ENCODE assay signal across 31 cellular contexts in the genomic region with DNA sequence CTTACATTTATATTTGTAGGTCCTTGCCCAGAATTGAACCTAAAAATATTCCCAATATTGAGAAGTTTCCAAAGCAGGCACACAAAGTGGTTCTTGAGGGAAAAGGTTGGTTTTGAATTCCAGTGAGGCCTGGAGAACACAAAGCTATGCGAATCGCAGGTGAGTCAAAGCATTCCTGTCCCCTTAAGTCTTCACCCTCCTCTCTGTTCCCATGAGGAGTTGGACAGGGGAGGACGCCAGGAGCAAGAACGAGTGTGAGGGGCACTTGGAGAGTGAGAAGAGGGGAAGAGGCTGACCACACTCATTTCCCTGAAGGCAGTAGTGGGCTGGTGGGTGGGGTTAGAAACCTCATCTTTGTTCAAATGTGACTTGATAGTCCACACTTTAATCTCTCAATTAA.
"Had no signal": no experiment of that assay in that cellular context is flagged by ENCODE, and none has a peak within 500 bp of the region (broad histone marks: within the 10 kb centered on the region; RNA-seq: fewer than 3 reads in every experiment).

No MANE protein-coding gene starts in this region.

- H3K4me3 Mint-ChIP-seq: activated CD4-positive, alpha-beta memory T cell treated with anti-CD3 and anti-CD28 coated beads, Interleukin-2, amount 10 ng/mL, durations not matched to agents 7 days and 5 days; activated CD4-positive, alpha-beta T cell treated with anti-CD3 and anti-CD28 coated beads, Interleukin-2, amount 10 ng/mL, durations not matched to agents 7 days and 5 days; activated naive CD4-positive, alpha-beta T cell treated with anti-CD3 and anti-CD28 coated beads for 36 hours; activated naive CD4-positive, alpha-beta T cell treated with anti-CD3 and anti-CD28 coated beads, Interleukin-2, amount 50 U/mL, for 24 hours; activated naive CD8-positive, alpha-beta T cell treated with anti-CD3 and anti-CD28 coated beads for 36 hours; activated naive CD8-positive, alpha-beta T cell treated with anti-CD3 and anti-CD28 coated beads, Interleukin-2, amount 50 U/mL, for 24 hours; activated T-helper 1 cell treated with anti-CD3 and anti-CD28 coated beads, Interleukin-12 subunit alpha, Interleukin-12 subunit beta, Interleukin-2, Interleukin-4 antibody, amounts not matched to agents 30 ng/mL and 10 ng/mL and 1 ng/mL, durations not matched to agents 14 hours and 24 hours and 36 hours; brain; dendritic cell treated with granulocyte-macrophage colony-stimulating factor and Interleukin-4, amounts not matched to agents 40 ng/mL and 50 ng/mL, for 4 days had no signal

- H3K27me3 ChIP-seq: adrenal gland, breast epithelium, cardiac muscle cell, esophagus muscularis mucosa, gastrocnemius medialis, heart left ventricle had no signal

- DNase-seq: activated CD4-positive, alpha-beta memory T cell treated with anti-CD3 and anti-CD28 coated beads, Interleukin-2, amount 10 ng/mL, durations not matched to agents 7 days and 5 days; activated CD4-positive, alpha-beta T cell treated with anti-CD3 and anti-CD28 coated beads for 1 hour; activated CD4-positive, alpha-beta T cell treated with anti-CD3 and anti-CD28 coated beads for 4 hours; activated CD4-positive, alpha-beta T cell treated with anti-CD3 and anti-CD28 coated beads, Interleukin-2, amount 10 ng/mL, durations not matched to agents 7 days and 5 days; activated CD4-positive, alpha-beta T cell treated with anti-CD3 and anti-CD28 coated beads, Interleukin-2, amount 50 U/mL, for 4 hours; activated effector memory CD4-positive, alpha-beta T cell treated with anti-CD3 and anti-CD28 coated beads, Interleukin-2, amount 50 U/mL, for 16 hours; activated naive CD4-positive, alpha-beta T cell treated with anti-CD3 and anti-CD28 coated beads for 36 hours; activated naive CD8-positive, alpha-beta T cell treated with anti-CD3 and anti-CD28 coated beads for 36 hours; activated naive CD8-positive, alpha-beta T cell treated with anti-CD3 and anti-CD28 coated beads, Interleukin-2, amount 50 U/mL, for 24 hours; activated T-cell treated with anti-CD3 and anti-CD28 coated beads, Interleukin-2, amount 50 U/mL, for 48 hours; adrenal gland; amygdala; aorta; central memory CD4-positive, alpha-beta T cell; dorsolateral prefrontal cortex; effector memory CD4-positive, alpha-beta T cell; erythroblast; foreskin keratinocyte; gastrocnemius medialis; glutamatergic neuron; heart left ventricle; T-helper 2 cell had no signal

- H3K27me3 Mint-ChIP-seq: activated CD4-positive, alpha-beta memory T cell treated with anti-CD3 and anti-CD28 coated beads, Interleukin-2, amount 10 ng/mL, durations not matched to agents 7 days and 5 days; activated CD4-positive, alpha-beta T cell treated with anti-CD3 and anti-CD28 coated beads, Interleukin-2, amount 10 ng/mL, durations not matched to agents 7 days and 5 days; activated naive CD4-positive, alpha-beta T cell treated with anti-CD3 and anti-CD28 coated beads, Interleukin-2, amount 50 U/mL, for 24 hours; activated naive CD8-positive, alpha-beta T cell treated with anti-CD3 and anti-CD28 coated beads for 36 hours; activated naive CD8-positive, alpha-beta T cell treated with anti-CD3 and anti-CD28 coated beads, Interleukin-2, amount 50 U/mL, for 24 hours; dendritic cell treated with granulocyte-macrophage colony-stimulating factor and Interleukin-4, amounts not matched to agents 40 ng/mL and 50 ng/mL, for 4 days had no signal

- H3K36me3 Mint-ChIP-seq: activated naive CD4-positive, alpha-beta T cell treated with anti-CD3 and anti-CD28 coated beads, Interleukin-2, amount 50 U/mL, for 24 hours; brain had no signal

- H3K27ac ChIP-seq: adrenal gland, breast epithelium, cardiac muscle cell, coronary artery, dorsolateral prefrontal cortex, esophagus muscularis mucosa, foreskin keratinocyte, gastrocnemius medialis, heart left ventricle had no signal

- ATAC-seq: activated naive CD8-positive, alpha-beta T cell treated with anti-CD3 and anti-CD28 coated beads, Interleukin-2, amount 50 U/mL, for 24 hours; foreskin keratinocyte; gastrocnemius medialis; heart left ventricle had no signal

- H3K9me3 Mint-ChIP-seq: activated CD4-positive, alpha-beta memory T cell treated with anti-CD3 and anti-CD28 coated beads, Interleukin-2, amount 10 ng/mL, durations not matched to agents 7 days and 5 days; activated naive CD4-positive, alpha-beta T cell treated with anti-CD3 and anti-CD28 coated beads for 36 hours; activated naive CD4-positive, alpha-beta T cell treated with anti-CD3 and anti-CD28 coated beads, Interleukin-2, amount 50 U/mL, for 24 hours; brain; dendritic cell treated with granulocyte-macrophage colony-stimulating factor and Interleukin-4, amounts not matched to agents 40 ng/mL and 50 ng/mL, for 4 days had no signal

- H3K4me1 ChIP-seq: adrenal gland, breast epithelium, esophagus muscularis mucosa, foreskin keratinocyte, gastrocnemius medialis, heart left ventricle had no signal

- H3K36me3 ChIP-seq: adrenal gland, breast epithelium, cardiac muscle cell, esophagus muscularis mucosa, gastrocnemius medialis, heart left ventricle had no signal

- H3K9me3 ChIP-seq: adrenal gland, breast epithelium, esophagus muscularis mucosa, gastrocnemius medialis, heart left ventricle had no signal

- H3K4me3 ChIP-seq: adrenal gland, breast epithelium, cardiac muscle cell, coronary artery, dorsolateral prefrontal cortex, esophagus muscularis mucosa, gastrocnemius medialis, heart left ventricle had no signal

- H3K27ac Mint-ChIP-seq: activated CD4-positive, alpha-beta memory T cell treated with anti-CD3 and anti-CD28 coated beads, Interleukin-2, amount 10 ng/mL, durations not matched to agents 7 days and 5 days; activated CD4-positive, alpha-beta T cell treated with anti-CD3 and anti-CD28 coated beads, Interleukin-2, amount 10 ng/mL, durations not matched to agents 7 days and 5 days; activated naive CD4-positive, alpha-beta T cell treated with anti-CD3 and anti-CD28 coated beads for 36 hours; activated naive CD4-positive, alpha-beta T cell treated with anti-CD3 and anti-CD28 coated beads, Interleukin-2, amount 50 U/mL, for 24 hours; activated naive CD8-positive, alpha-beta T cell treated with anti-CD3 and anti-CD28 coated beads for 36 hours; activated naive CD8-positive, alpha-beta T cell treated with anti-CD3 and anti-CD28 coated beads, Interleukin-2, amount 50 U/mL, for 24 hours; activated T-helper 1 cell treated with anti-CD3 and anti-CD28 coated beads, Interleukin-12 subunit alpha, Interleukin-12 subunit beta, Interleukin-2, Interleukin-4 antibody, amounts not matched to agents 30 ng/mL and 10 ng/mL and 1 ng/mL, durations not matched to agents 14 hours and 24 hours and 36 hours; activated T-helper 2 cell treated with anti-CD3 and anti-CD28 coated beads, Interferon-gamma antibody, Interleukin-2, Interleukin-4, amounts not matched to agents 10 μg/mL and 5 μg/mL and 100 μg/mL, durations not matched to agents 14 hours and 24 hours and 36 hours; brain; dendritic cell treated with granulocyte-macrophage colony-stimulating factor and Interleukin-4, amounts not matched to agents 40 ng/mL and 50 ng/mL, for 4 days had no signal
